14 cellular contexts compared by ENCODE assay signal in the genomic region with DNA sequence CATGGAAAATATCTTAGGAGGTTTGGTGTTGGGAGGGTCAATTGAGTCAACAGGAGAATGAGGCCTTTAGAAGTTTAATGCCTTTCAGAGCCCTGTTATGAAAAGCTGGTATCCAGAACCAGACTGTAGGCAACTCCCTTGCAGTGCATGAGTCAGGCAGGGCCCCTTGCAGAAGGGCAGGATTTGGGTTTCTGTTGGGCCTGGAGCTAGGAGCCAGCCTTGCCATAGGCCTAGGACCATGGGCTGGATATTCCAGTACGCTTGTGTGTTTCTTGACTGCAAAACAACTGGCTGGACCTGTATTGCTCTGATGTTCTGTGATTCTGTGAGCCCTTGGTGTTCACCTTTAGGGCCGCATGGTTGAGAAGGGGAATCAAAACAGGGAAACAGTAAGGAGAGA.
"Had no signal": no experiment of that assay in that cellular context is flagged by ENCODE, and none has a peak within 500 bp of the region (broad histone marks: within the 10 kb centered on the region; RNA-seq: fewer than 3 reads in every experiment).

No MANE protein-coding gene starts in this region.

- ATAC-seq: activated CD4-positive, CD25-positive, alpha-beta regulatory T cell treated with anti-CD3 and anti-CD28 coated beads, Interleukin-2, amount 50 U/mL, for 24 hours; body of pancreas; effector memory CD8-positive, alpha-beta T cell had no signal

- DNase-seq: activated gamma-delta T cell treated with Interleukin-2 at 50 U/mL for 16 hours; activated T-cell treated with anti-CD3 and anti-CD28 coated beads, Interleukin-2, amount 50 U/mL, for 24 hours; amniotic stem cell; body of pancreas; effector memory CD8-positive, alpha-beta T cell; hypothalamus; kidney glomerular epithelial cell; pancreas; stimulated activated CD4-positive, alpha-beta T cell treated with anti-CD3 and anti-CD28 coated beads, Interleukin-4, amount 100 ng/mL, for 1 hour; stimulated activated CD8-positive, alpha-beta memory T cell treated with anti-CD3 and anti-CD28 coated beads, Interleukin-4, amount 100 ng/mL, for 48 hours; stomach had no signal

- H3K9me3 Mint-ChIP-seq: activated T-cell treated with anti-CD3 and anti-CD28 coated beads, Interleukin-2, amount 50 U/mL, for 24 hours; central memory CD8-positive, alpha-beta T cell; effector memory CD8-positive, alpha-beta T cell; neural progenitor cell had no signal

- H3K4me3 Mint-ChIP-seq: activated T-cell treated with anti-CD3 and anti-CD28 coated beads, Interleukin-2, amount 50 U/mL, for 24 hours; central memory CD8-positive, alpha-beta T cell; effector memory CD8-positive, alpha-beta T cell; neural progenitor cell had no signal
